18 cellular contexts compared by ENCODE assay signal in genomic region chr17:18251204-18251603, GRCh38. TPM values are rescaled to one million over a fixed set of nuclear protein-coding genes. Genes with fewer than 3 reads are reported as not detected.
DNase-seq lines count a peak whose midpoint lies in the region; ATAC-seq, FAIRE-seq and TF ChIP-seq lines count a peak whose summit lies in the region.
"Had no signal": no experiment of that assay in that cellular context is flagged by ENCODE, and none has a peak within 500 bp of the region (broad histone marks: within the 10 kb centered on the region; RNA-seq: fewer than 3 reads in every experiment).

No MANE protein-coding gene starts in this region.

- POLR2A ChIA-PET in activated CD8-positive, alpha-beta T cell treated with anti-CD3 and anti-CD28 coated beads, Interleukin-2, amount 10 ng/mL, durations not matched to agents 7 days and 5 days (lab: Charles Lee): interaction anchor here (0.7 kb wide), 1 partner anchor 10 kb away, joined by 3 read pairs; no protein-coding TSS in a partner anchor

- peak overlapping the region; percentile 75 for H3K27ac Mint-ChIP-seq in stimulated activated effector memory CD8-positive, alpha-beta T cell treated with anti-CD3 and anti-CD28 coated beads, Interleukin-12 subunit alpha, Interleukin-12 subunit beta, amount 100 ng/mL, for 72 hours
- H3K27ac Mint-ChIP-seq in activated CD8-positive, alpha-beta T cell treated with anti-CD3 and anti-CD28 coated beads, Interleukin-2, amount 10 ng/mL, durations not matched to agents 7 days and 5 days: no peak overlapping the region
- H3K27ac Mint-ChIP-seq: B cell; CD8-positive, alpha-beta T cell; GM23338; HFFc6 had no signal

- no peaks in the 10 kb centered on the region for H3K9me3 Mint-ChIP-seq in stimulated activated effector memory CD8-positive, alpha-beta T cell treated with anti-CD3 and anti-CD28 coated beads, Interleukin-12 subunit alpha, Interleukin-12 subunit beta, amount 100 ng/mL, for 72 hours
- H3K9me3 Mint-ChIP-seq in activated CD8-positive, alpha-beta T cell treated with anti-CD3 and anti-CD28 coated beads, Interleukin-2, amount 10 ng/mL, durations not matched to agents 7 days and 5 days (ENCODE audit: insufficient read depth): no peaks in the 10 kb centered on the region
- H3K9me3 Mint-ChIP-seq: CD8-positive, alpha-beta T cell; GM23338; HFFc6 had no signal

- H3K4me3 Mint-ChIP-seq in stimulated activated effector memory CD8-positive, alpha-beta T cell treated with anti-CD3 and anti-CD28 coated beads, Interleukin-12 subunit alpha, Interleukin-12 subunit beta, amount 100 ng/mL, for 72 hours: no peak overlapping the region
- no peak overlapping the region for H3K4me3 Mint-ChIP-seq in activated CD8-positive, alpha-beta T cell treated with anti-CD3 and anti-CD28 coated beads, Interleukin-2, amount 10 ng/mL, durations not matched to agents 7 days and 5 days
- H3K4me3 Mint-ChIP-seq: B cell; CD8-positive, alpha-beta T cell; GM23338; HFFc6 had no signal

- H3K27ac ChIP-seq in 22Rv1: peak overlapping the region; percentile 29; the same call in 1 of the 2 replicates
- H3K27ac ChIP-seq in coronary artery: no peak overlapping the region
- H3K27ac ChIP-seq: BLaER1 treated with 17β-estradiol and CSF1 and Interleukin-3, amounts not matched to agents 10 nM and 100 nM had no signal

- no peak for ATAC-seq in stimulated activated effector memory CD8-positive, alpha-beta T cell treated with anti-CD3 and anti-CD28 coated beads, Interleukin-12 subunit alpha, Interleukin-12 subunit beta, amount 100 ng/mL, for 72 hours
- ATAC-seq in GM21825 (IDR thresholded peaks at IDR 0.05; ENCODE audit: unreplicated experiment): no peak
- ATAC-seq in activated CD8-positive, alpha-beta T cell treated with anti-CD3 and anti-CD28 coated beads, Interleukin-2, amount 10 ng/mL, durations not matched to agents 7 days and 5 days: no peak
- ATAC-seq: CD8-positive, alpha-beta T cell; GM12878; GM23338 had no signal

- CTCF ChIA-PET in activated CD8-positive, alpha-beta T cell treated with anti-CD3 and anti-CD28 coated beads, Interleukin-2, amount 10 ng/mL, durations not matched to agents 7 days and 5 days (lab: Charles Lee): no interaction called here

- TF ChIP-seq CTCF in 22Rv1 (IDR thresholded peaks at IDR 0.05) (no peak), coronary artery (IDR thresholded peaks at IDR 0.05) (no peak)

- peaks cover 11% of the 10 kb centered on the region for H3K4me1 Mint-ChIP-seq in stimulated activated effector memory CD8-positive, alpha-beta T cell treated with anti-CD3 and anti-CD28 coated beads, Interleukin-12 subunit alpha, Interleukin-12 subunit beta, amount 100 ng/mL, for 72 hours
- peaks cover 10% of the 10 kb centered on the region for H3K4me1 Mint-ChIP-seq in activated CD8-positive, alpha-beta T cell treated with anti-CD3 and anti-CD28 coated beads, Interleukin-2, amount 10 ng/mL, durations not matched to agents 7 days and 5 days (ENCODE audit: low read depth)

- no peak for DNase-seq in HTR-8/SVneo (ENCODE audit: insufficient read length, low spot score)
- peak; percentile 56 for DNase-seq in cerebellar cortex (ENCODE audit: low spot score)
- no peak for DNase-seq in stimulated activated effector memory CD8-positive, alpha-beta T cell treated with anti-CD3 and anti-CD28 coated beads, Interleukin-12 subunit alpha, Interleukin-12 subunit beta, amount 100 ng/mL, for 72 hours (ENCODE audit: low spot score in 2 of 2)
- no peak for DNase-seq in coronary artery (ENCODE audit: low spot score)
- no peak for DNase-seq in activated CD8-positive, alpha-beta T cell treated with anti-CD3 and anti-CD28 coated beads, Interleukin-2, amount 10 ng/mL, durations not matched to agents 7 days and 5 days
- DNase-seq: Calu3; CD8-positive, alpha-beta T cell; DMS79 treated with DMSO at 0.1 percent for 48 hours; HCEC 1CT; HFFc6 had no signal

- peak; percentile 52 for FAIRE-seq in HTR-8/SVneo (lab: Jason Lieb, UNC)
- FAIRE-seq: GM12878, GM19239, H54 had no signal

- peaks cover 97% of the 10 kb centered on the region for H3K36me3 Mint-ChIP-seq in stimulated activated effector memory CD8-positive, alpha-beta T cell treated with anti-CD3 and anti-CD28 coated beads, Interleukin-12 subunit alpha, Interleukin-12 subunit beta, amount 100 ng/mL, for 72 hours
- peaks cover 63% of the 10 kb centered on the region for H3K36me3 Mint-ChIP-seq in activated CD8-positive, alpha-beta T cell treated with anti-CD3 and anti-CD28 coated beads, Interleukin-2, amount 10 ng/mL, durations not matched to agents 7 days and 5 days (ENCODE audit: low read depth)

- H3K4me3 ChIP-seq in coronary artery: no peak overlapping the region
- H3K4me3 ChIP-seq: BLaER1 treated with 17β-estradiol and CSF1 and Interleukin-3, amounts not matched to agents 10 nM and 100 nM; GM12878; GM23338 had no signal

- no peaks in the 10 kb centered on the region for H3K27me3 Mint-ChIP-seq in activated CD8-positive, alpha-beta T cell treated with anti-CD3 and anti-CD28 coated beads, Interleukin-2, amount 10 ng/mL, durations not matched to agents 7 days and 5 days (ENCODE audit: low read depth)
- H3K27me3 Mint-ChIP-seq: B cell had no signal

RNA-seq across cellular contexts. Expression of gene FLII, which starts 7.3 kb away (rescaled TPM):
- 100 to 1,000 TPM; 338 to 364 TPM for total RNA-seq in activated CD8-positive, alpha-beta T cell treated with anti-CD3 and anti-CD28 coated beads, Interleukin-2, amount 10 ng/mL, durations not matched to agents 7 days and 5 days

RNA-seq across cellular contexts. Expression of gene MIEF2, which starts 9.3 kb away (rescaled TPM):
- 10 to 100 TPM in 1 of 2 experiments, 1 to 10 TPM in 1; 9.0 to 11.1 TPM for total RNA-seq in activated CD8-positive, alpha-beta T cell treated with anti-CD3 and anti-CD28 coated beads, Interleukin-2, amount 10 ng/mL, durations not matched to agents 7 days and 5 days

RNA-seq across cellular contexts. Expression of gene LLGL1, which starts 25.8 kb away (rescaled TPM):
- 10 to 100 TPM; 27.1 to 27.3 TPM for total RNA-seq in activated CD8-positive, alpha-beta T cell treated with anti-CD3 and anti-CD28 coated beads, Interleukin-2, amount 10 ng/mL, durations not matched to agents 7 days and 5 days
